8 cellular contexts compared by ENCODE assay signal in the genomic region with DNA sequence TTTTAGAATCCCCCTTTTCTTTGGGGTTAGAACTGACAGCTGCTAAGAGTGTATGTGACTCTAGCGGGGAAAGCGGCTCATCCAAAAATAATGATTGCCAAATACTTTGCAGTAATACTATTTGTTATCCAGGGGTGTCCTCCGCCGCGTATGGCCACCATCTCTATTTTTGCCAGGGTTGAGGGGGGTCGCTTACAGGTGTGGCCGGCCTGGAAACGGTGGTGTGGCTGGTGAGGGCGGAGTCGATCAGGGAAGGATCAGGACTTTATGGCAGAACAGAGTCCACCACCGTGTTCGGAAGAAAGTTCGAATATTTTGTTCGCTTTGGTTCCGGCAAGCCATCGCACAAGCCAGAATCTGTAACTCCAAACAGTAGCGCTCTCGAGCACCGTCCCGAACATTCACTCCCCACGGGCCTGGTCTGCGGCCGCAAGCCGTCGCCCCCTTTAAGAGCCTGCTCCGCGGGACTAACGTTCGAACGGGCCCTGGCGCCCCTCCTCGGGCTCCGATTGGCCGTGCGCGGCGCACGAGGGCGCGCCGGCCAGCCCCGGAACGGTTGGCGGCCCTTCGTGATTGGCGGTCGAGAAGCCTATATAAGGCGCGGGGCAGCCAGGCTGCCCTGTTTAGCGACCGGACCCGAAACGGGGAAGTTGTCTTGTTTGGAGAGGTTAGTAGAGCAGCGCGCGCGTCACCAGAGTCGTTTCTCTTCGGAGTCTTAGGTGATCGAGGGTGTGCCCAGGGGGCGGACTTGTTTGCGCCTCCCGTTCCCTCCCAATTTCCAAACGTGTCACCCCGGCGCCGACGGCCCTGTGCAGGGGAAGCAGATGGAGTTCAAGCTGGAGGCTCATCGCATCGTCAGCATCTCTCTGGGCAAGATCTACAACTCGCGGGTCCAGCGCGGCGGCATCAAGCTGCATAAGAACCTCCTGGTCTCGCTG. TPM values are rescaled to one million over a fixed set of nuclear protein-coding genes. Genes with fewer than 3 reads are reported as not detected.
DNase-seq lines count a peak whose midpoint lies in the region; ATAC-seq and TF ChIP-seq lines count a peak whose summit lies in the region.

Gene IER5, plus strand, starts transcription at position 622 of the 938 bp plus-strand sequence. Its CDS starts 203 bp downstream, at position 825.

- H3K27ac ChIP-seq in heart right ventricle, result peak within 1 kb of the TSS; percentile 89 to 97 (median 94)
- peak within 1 kb of the TSS; percentile 90 for H3K27ac ChIP-seq in upper lobe of right lung

- intact Hi-C loops in heart right ventricle (cut with DNase I), result loop anchor here in 9 of 10 donors (1.0 to 10.0 kb wide), 11 partner anchors 16 to 74 kb away; partner anchors contain the start of genes MR1 (in 3 of the 9) and STX6 (in 1 of the 9)
- intact Hi-C loops in posterior vena cava (cut with DNase I), result loop anchor here (2.0 to 10.0 kb wide), 2 partner anchors 52 to 56 kb away; no protein-coding TSS in a partner anchor
- intact Hi-C loops in upper lobe of right lung (cut with DNase I), result no loop called here

- H3K36me3 Mint-ChIP-seq in T-helper 1 cell treated with Interleukin-12 subunit alpha and Interleukin-12 subunit beta and Interleukin-4 antibody, amounts not matched to agents 30 μg/mL and 1 μg/mL, for 36 hours (ENCODE audit: low read depth), result peaks cover 38% of the 10 kb centered on the region

- H3K4me1 ChIP-seq in heart right ventricle, result peaks cover 0 to 56% (median 36%) of the 10 kb centered on the region in 9 donors
- peaks cover 15% of the 10 kb centered on the region for H3K4me1 ChIP-seq in upper lobe of right lung

- H3K4me3 ChIP-seq in heart right ventricle (peak within 1 kb of the TSS; percentile 65 to 94 (median 84)), upper lobe of right lung (peak within 1 kb of the TSS; percentile 88)

- WGBS in heart right ventricle, 2 donors, result 3 to 4% methylated on average over 76 of the region's 76 CpGs

- peaks cover 0 to 18% (median 0%) of the 10 kb centered on the region in 9 donors for H3K36me3 ChIP-seq in heart right ventricle
- peaks cover 11% of the 10 kb centered on the region for H3K36me3 ChIP-seq in upper lobe of right lung

- TF ChIP-seq CTCF in heart right ventricle (IDR thresholded peaks at IDR 0.05) (peak in 3 of 9 donors; percentile 7 to 28 (median 15)), upper lobe of right lung (IDR thresholded peaks at IDR 0.05) (no peak)

- ATAC-seq in GM18499 (IDR thresholded peaks at IDR 0.05; ENCODE audit: insufficient read depth, unreplicated experiment) (peak; percentile 45), HG02938 (IDR thresholded peaks at IDR 0.05; ENCODE audit: unreplicated experiment) (peak; percentile 62), heart right ventricle (peak; percentile 92 to 96 (median 94)), upper lobe of right lung (peak; percentile 90)

- peaks cover 8% of the 10 kb centered on the region for H3K27me3 Mint-ChIP-seq in T-helper 1 cell treated with Interleukin-12 subunit alpha and Interleukin-12 subunit beta and Interleukin-4 antibody, amounts not matched to agents 30 μg/mL and 1 μg/mL, for 36 hours (ENCODE audit: low read depth)

- H3K9me3 Mint-ChIP-seq in T-helper 1 cell treated with Interleukin-12 subunit alpha and Interleukin-12 subunit beta and Interleukin-4 antibody, amounts not matched to agents 30 μg/mL and 1 μg/mL, for 36 hours, result no peaks in the 10 kb centered on the region

- H3K27me3 ChIP-seq in heart right ventricle (no peaks in the 10 kb centered on the region), upper lobe of right lung (no peaks in the 10 kb centered on the region)

- peak; percentile 94 for DNase-seq in NCI-H1694 treated with DMSO at 0.1 percent for 48 hours (lab: John Stamatoyannopoulos, UW)
- peak; percentile 91 for DNase-seq in amniotic epithelial cell (ENCODE audit: low read depth)
- peak; percentile 93 to 98 for DNase-seq in heart right ventricle
- DNase-seq in posterior vena cava (ENCODE audit: low spot score), result peak; percentile 99
- DNase-seq in upper lobe of right lung, result peak; percentile 97

- no peaks in the 10 kb centered on the region for H3K9me3 ChIP-seq in heart right ventricle
- no peaks in the 10 kb centered on the region for H3K9me3 ChIP-seq in upper lobe of right lung

- H3K27ac Mint-ChIP-seq in T-helper 1 cell treated with Interleukin-12 subunit alpha and Interleukin-12 subunit beta and Interleukin-4 antibody, amounts not matched to agents 30 μg/mL and 1 μg/mL, for 36 hours, result peak within 1 kb of the TSS; percentile 97

- H3K4me3 Mint-ChIP-seq in T-helper 1 cell treated with Interleukin-12 subunit alpha and Interleukin-12 subunit beta and Interleukin-4 antibody, amounts not matched to agents 30 μg/mL and 1 μg/mL, for 36 hours, result peak within 1 kb of the TSS; percentile 99

- H3K4me1 Mint-ChIP-seq in T-helper 1 cell treated with Interleukin-12 subunit alpha and Interleukin-12 subunit beta and Interleukin-4 antibody, amounts not matched to agents 30 μg/mL and 1 μg/mL, for 36 hours (ENCODE audit: low read depth), result peaks cover 48% of the 10 kb centered on the region

RNA-seq across cellular contexts. Expression of gene IER5, which starts in this region (rescaled TPM):
- 10 to 100 TPM; 10.7 to 87.5 (median 18.7) TPM for total RNA-seq in heart right ventricle
- polyA plus RNA-seq in heart right ventricle, result 10 to 100 TPM; 16.3 to 21.7 TPM
- total RNA-seq in posterior vena cava, result 10 to 100 TPM; 12.0 to 27.3 TPM
- total RNA-seq in upper lobe of right lung, result 32.0 TPM

Comparison
In these comparisons a context has a peak if more than half of its experiments do, and no peak if none do; other contexts are left out.
1. Peak in every context shown above with its lines: DNase-seq, ATAC-seq, H3K4me3 ChIP-seq and H3K27ac ChIP-seq.